8 cellular contexts compared by ENCODE assay signal in the genomic region with DNA sequence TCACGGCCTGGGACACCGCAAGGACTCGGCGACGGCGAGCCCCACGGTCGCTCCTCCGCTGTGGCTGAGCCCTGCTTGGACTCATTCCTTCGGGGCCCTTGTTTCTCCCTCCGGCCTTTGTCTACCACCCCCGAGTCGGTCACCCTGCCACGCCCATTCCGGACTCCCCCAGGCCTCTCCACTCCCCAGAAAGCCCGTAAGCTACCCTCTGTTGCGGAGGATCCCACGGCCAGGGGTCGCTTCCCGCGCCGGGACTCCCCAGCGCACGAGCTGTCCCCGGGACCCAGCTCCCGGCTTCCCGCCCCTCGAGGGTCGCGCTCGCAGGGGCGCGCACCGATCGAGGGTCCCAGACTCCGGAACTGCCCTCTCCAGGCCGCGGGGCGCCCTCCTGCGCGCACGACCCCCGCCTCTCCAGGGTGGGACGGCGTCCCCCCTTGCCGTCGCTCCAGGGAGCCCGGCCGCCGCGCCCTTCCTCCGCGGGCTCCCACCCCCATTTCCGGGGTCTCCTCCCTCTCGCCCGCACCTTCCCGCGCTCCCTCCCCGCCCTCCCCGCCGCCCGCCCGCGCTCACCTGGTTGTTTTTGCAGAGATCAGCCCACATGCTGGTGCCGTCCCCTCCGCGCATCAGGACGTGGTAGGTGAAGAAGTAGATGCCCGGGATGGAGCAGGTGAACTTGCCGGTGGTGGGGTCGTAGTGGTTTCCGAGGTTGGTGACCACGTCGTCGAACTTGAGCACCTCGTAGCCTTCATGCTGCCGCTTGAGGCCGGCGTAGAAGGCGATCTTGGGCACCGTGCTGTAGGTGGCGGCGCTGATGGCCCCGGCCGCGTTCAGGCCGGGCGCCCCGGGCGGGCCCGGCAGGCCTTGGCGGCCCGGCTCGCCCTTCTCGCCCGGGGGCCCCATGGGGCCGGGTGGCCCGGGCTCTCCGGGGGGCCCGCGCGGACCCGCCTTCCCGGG. TPM values are rescaled to one million over a fixed set of nuclear protein-coding genes. Genes with fewer than 3 reads are reported as not detected.
DNase-seq lines count a peak whose midpoint lies in the region; ATAC-seq and TF ChIP-seq lines count a peak whose summit lies in the region.

No MANE protein-coding gene starts in this region.

- H3K4me3 ChIP-seq in heart left ventricle: peak overlapping the region in 11 of 12 donors; percentile 34 to 61 (median 53)

- DNase-seq in heart left ventricle (no peak), Right ventricle myocardium inferior (ENCODE audit: missing footprints) (no peak), mesothelial cell of epicardium (ENCODE audit: low spot score in 2 of 2, unreplicated experiment in 2 of 2) (no peak), HT-29 (ENCODE audit: low spot score) (no peak), DMS53 treated with DMSO at 0.1 percent for 48 hours (lab: John Stamatoyannopoulos, UW; ENCODE audit: unreplicated experiment) (no peak), NCI-H187 treated with DMSO at 0.1 percent for 48 hours (lab: John Stamatoyannopoulos, UW) (no peak)
- peak in 1 of 2 donors; percentile 10 for DNase-seq in activated naive CD4-positive, alpha-beta T cell treated with anti-CD3 and anti-CD28 coated beads, Interleukin-2, amount 50 U/mL, for 72 hours (ENCODE audit: low spot score in 2 of 2)

- no peaks in the 10 kb centered on the region for H3K36me3 ChIP-seq in heart left ventricle

- peak overlapping the region; percentile 66 for H3K4me3 Mint-ChIP-seq in mesothelial cell of epicardium

- H3K4me1 ChIP-seq in heart left ventricle: peaks cover 0 to 28% (median 10%) of the 10 kb centered on the region in 12 donors

- intact Hi-C loops in heart left ventricle (cut with DNase I): no loop called here
- intact Hi-C loops in Right ventricle myocardium inferior (cut with DNase I): no loop called here

- H3K27me3 ChIP-seq in heart left ventricle: peaks cover 12 to 45% (median 25%) of the 10 kb centered on the region in 9 donors

- H3K27me3 Mint-ChIP-seq in mesothelial cell of epicardium (ENCODE audit: low read depth): peaks cover 79% of the 10 kb centered on the region

- H3K9me3 Mint-ChIP-seq in activated naive CD4-positive, alpha-beta T cell treated with anti-CD3 and anti-CD28 coated beads, Interleukin-2, amount 50 U/mL, for 72 hours: no peaks in the 10 kb centered on the region
- no peaks in the 10 kb centered on the region for H3K9me3 Mint-ChIP-seq in mesothelial cell of epicardium

- ATAC-seq in heart left ventricle (peak in 2 of 4 donors; percentile 20 to 24), Right ventricle myocardium inferior (no peak), HG02973 (IDR thresholded peaks at IDR 0.05; ENCODE audit: unreplicated experiment) (peak; percentile 47)
- peak; percentile 33 to 59 for ATAC-seq in activated naive CD4-positive, alpha-beta T cell treated with anti-CD3 and anti-CD28 coated beads, Interleukin-2, amount 50 U/mL, for 72 hours

- no peak overlapping the region for H3K27ac ChIP-seq in heart left ventricle

- H3K9me3 ChIP-seq in heart left ventricle: no peaks in the 10 kb centered on the region

- H3K36me3 Mint-ChIP-seq in activated naive CD4-positive, alpha-beta T cell treated with anti-CD3 and anti-CD28 coated beads, Interleukin-2, amount 50 U/mL, for 72 hours: peaks cover 8 to 13% of the 10 kb centered on the region in 2 donors
- H3K36me3 Mint-ChIP-seq in mesothelial cell of epicardium: peaks cover 4% of the 10 kb centered on the region

- no peak overlapping the region for H3K27ac Mint-ChIP-seq in activated naive CD4-positive, alpha-beta T cell treated with anti-CD3 and anti-CD28 coated beads, Interleukin-2, amount 50 U/mL, for 72 hours
- no peak overlapping the region for H3K27ac Mint-ChIP-seq in mesothelial cell of epicardium

- H3K4me1 Mint-ChIP-seq in mesothelial cell of epicardium: peaks cover 12% of the 10 kb centered on the region

- TF ChIP-seq POLR2A in heart left ventricle (IDR thresholded peaks at IDR 0.05): no peak

- TF ChIP-seq CTCF in heart left ventricle (IDR thresholded peaks at IDR 0.05): no peak
- TF ChIP-seq CTCF in mesothelial cell of epicardium (IDR thresholded peaks at IDR 0.05; ENCODE audit: unreplicated experiment): no peak

- 3 to 6% (median 4%) methylated on average over 65 to 104 of the region's 104 CpGs for WGBS in heart left ventricle, 4 donors

RNA-seq across cellular contexts. Expression of gene C1QL3, which starts 1.5 kb away (rescaled TPM):
- total RNA-seq in heart left ventricle (not detected), Right ventricle myocardium inferior (not detected), mesothelial cell of epicardium (not detected in 3 replicates)
- polyA plus RNA-seq in heart left ventricle: under 1 TPM in 1 of 2 donors, not detected in 1; 0.03 TPM
- under 1 TPM in 1 of 2 donors, not detected in 1; 0.20 TPM for total RNA-seq in activated naive CD4-positive, alpha-beta T cell treated with anti-CD3 and anti-CD28 coated beads, Interleukin-2, amount 50 U/mL, for 72 hours
- not detected in 2 replicates for total RNA-seq in HT-29 (2014; rRNA removed; shearing (Covaris generic))
